Comparison of ENCODE assay signal across 20 cellular contexts in genomic region chr1:244113532-244114320, GRCh38.
DNase-seq lines count a peak whose midpoint lies in the region; ATAC-seq and TF ChIP-seq lines count a peak whose summit lies in the region.
"Had no signal": no experiment of that assay in that cellular context is flagged by ENCODE, and none has a peak within 500 bp of the region (broad histone marks: within the 10 kb centered on the region; RNA-seq: fewer than 3 reads in every experiment).

No MANE protein-coding gene starts in this region.

- in situ Hi-C loops in IMR-90 (cut with MboI; ENCODE audit: low sequenced_read_pairs), result no loop called here
- in situ Hi-C loops in ACHN (cut with HindIII; ENCODE audit: low pct_ligation_motif_present, low pct_unique_long_range_greater_than_20kb, low sequenced_read_pairs), result no loop called here

- no peaks in the 10 kb centered on the region for H3K9me3 ChIP-seq in IMR-90 (ENCODE audit: control insufficient read depth, insufficient read depth, low read length)
- no peaks in the 10 kb centered on the region for H3K9me3 ChIP-seq in WERI-Rb-1 (ENCODE audit: severe bottlenecking)
- H3K9me3 ChIP-seq: BE2C had no signal

- no peaks in the 10 kb centered on the region for H3K4me1 ChIP-seq in IMR-90 (ENCODE audit: control insufficient read depth, insufficient read depth, low read length)

- no peak overlapping the region for H4K8ac ChIP-seq in IMR-90 (ENCODE audit: low read depth in 2 of 2, low read length in 2 of 2)

- H3K9me3 Mint-ChIP-seq in mesothelial cell of epicardium, result peaks cover 4% of the 10 kb centered on the region
- H3K9me3 Mint-ChIP-seq: activated naive CD8-positive, alpha-beta T cell treated with anti-CD3 and anti-CD28 coated beads, Interleukin-2, amount 10 ng/mL, durations not matched to agents 7 days and 5 days had no signal

- no peak for TF ChIP-seq POLR2A in IMR-90 (IDR thresholded peaks at IDR 0.05; ENCODE audit: low read depth, low read length)

- no peaks in the 10 kb centered on the region for H3K36me3 ChIP-seq in IMR-90 (ENCODE audit: control insufficient read depth, insufficient read depth, low read length)
- no peaks in the 10 kb centered on the region for H3K36me3 ChIP-seq in WERI-Rb-1
- H3K36me3 ChIP-seq: BE2C, cardiac muscle cell had no signal

- H3K4me1 Mint-ChIP-seq in mesothelial cell of epicardium, result peaks cover 51% of the 10 kb centered on the region
- H3K4me1 Mint-ChIP-seq: activated naive CD8-positive, alpha-beta T cell treated with anti-CD3 and anti-CD28 coated beads, Interleukin-2, amount 10 ng/mL, durations not matched to agents 7 days and 5 days; naive thymus-derived CD4-positive, alpha-beta T cell had no signal

- H3K14ac ChIP-seq in IMR-90 (replicated peaks; ENCODE audit: low read depth, low read length), result no peak overlapping the region

- H3K79me1 ChIP-seq in IMR-90 (ENCODE audit: low read depth in 1 of 2, low read length in 2 of 2), result no peaks in the 10 kb centered on the region

- H3K27ac Mint-ChIP-seq in mesothelial cell of epicardium, result peak overlapping the region; percentile 66
- H3K27ac Mint-ChIP-seq: activated naive CD8-positive, alpha-beta T cell treated with anti-CD3 and anti-CD28 coated beads, Interleukin-2, amount 10 ng/mL, durations not matched to agents 7 days and 5 days; GM23338; naive thymus-derived CD4-positive, alpha-beta T cell had no signal

- no peak for TF ChIP-seq RAD21 in IMR-90 (IDR thresholded peaks at IDR 0.05; ENCODE audit: low read length)

- H3K4me2 ChIP-seq in IMR-90 (ENCODE audit: low read depth, low read length), result no peak overlapping the region
- H3K4me2 ChIP-seq: GM23338 had no signal

- no peaks in the 10 kb centered on the region for H3K36me3 Mint-ChIP-seq in mesothelial cell of epicardium
- H3K36me3 Mint-ChIP-seq: activated naive CD8-positive, alpha-beta T cell treated with anti-CD3 and anti-CD28 coated beads, Interleukin-2, amount 10 ng/mL, durations not matched to agents 7 days and 5 days; naive thymus-derived CD4-positive, alpha-beta T cell had no signal

- POLR2A ChIA-PET in IMR-90 (lab: Charles Lee; ENCODE audit: unreplicated experiment), result no interaction called here

- H3K23ac ChIP-seq in IMR-90 (ENCODE audit: low read depth, low read length), result no peak overlapping the region

- no peak overlapping the region for H3K18ac ChIP-seq in IMR-90 (ENCODE audit: low read depth, low read length)

- no peaks in the 10 kb centered on the region; the same call in 1 of the 2 replicates for H3K27me3 ChIP-seq in IMR-90 (ENCODE audit: control insufficient read depth, insufficient read depth, low read length)
- H3K27me3 ChIP-seq in WERI-Rb-1 (ENCODE audit: insufficient read depth, low read depth, severe bottlenecking), result no peaks in the 10 kb centered on the region
- H3K27me3 ChIP-seq: BE2C, cardiac muscle cell had no signal

- TF ChIP-seq CTCF in IMR-90 (conservative IDR thresholded peaks at IDR 0.05; ENCODE audit: low read depth, low read length), result no peak
- no peak for TF ChIP-seq CTCF in mesothelial cell of epicardium (IDR thresholded peaks at IDR 0.05; ENCODE audit: unreplicated experiment)
- TF ChIP-seq CTCF in WERI-Rb-1 (IDR thresholded peaks at IDR 0.05; ENCODE audit: low read depth, low read length), result no peak

- CTCF ChIA-PET in IMR-90 (lab: Yijun Ruan, JAX), result interaction anchor here (0.6 kb wide), 1 partner anchor 160 kb away, joined by 3 read pairs; no protein-coding TSS in a partner anchor

- BruUV-seq in IMR-90 (replicated peaks; lab: Mats Ljungman, UMichigan), result no TSS peak

- intact Hi-C loops in IMR-90 (cut with micrococcal nuclease), result no loop called here

- H2BK5ac ChIP-seq in IMR-90 (ENCODE audit: low read depth, low read length, poor library complexity, severe bottlenecking), result no peak overlapping the region

- H2BK15ac ChIP-seq in IMR-90 (ENCODE audit: low read depth, low read length), result no peak overlapping the region; the same call in 2 of the 3 replicates

- H3K9me1 ChIP-seq in IMR-90 (ENCODE audit: insufficient read depth, low read length), result no peaks in the 10 kb centered on the region; the same call in 1 of the 2 replicates

- H4K5ac ChIP-seq in IMR-90 (ENCODE audit: low read depth, low read length), result no peak overlapping the region

- no peak overlapping the region for H3K4me3 ChIP-seq in IMR-90 (ENCODE audit: insufficient read depth, low read depth, low read length)
- no peak overlapping the region for H3K4me3 ChIP-seq in WERI-Rb-1 (ENCODE audit: low read depth, low read length)
- H3K4me3 ChIP-seq: cardiac muscle cell, GM23338 had no signal

- 17% methylated on average over 1 of the region's 6 CpGs; no CpG with 5 or more reads in 1 of the 2 experiments for WGBS in IMR-90 (ENCODE audit: extremely low coverage in 2 of 2, insufficient read length in 1 of 2), 2 experiments

- no peaks in the 10 kb centered on the region for H4K20me1 ChIP-seq in IMR-90 (ENCODE audit: insufficient read depth, low read length)

- no peak overlapping the region for H3K4me3 Mint-ChIP-seq in mesothelial cell of epicardium
- H3K4me3 Mint-ChIP-seq: activated naive CD8-positive, alpha-beta T cell treated with anti-CD3 and anti-CD28 coated beads, Interleukin-2, amount 10 ng/mL, durations not matched to agents 7 days and 5 days; GM23338; naive thymus-derived CD4-positive, alpha-beta T cell had no signal

- no peak overlapping the region for H2AK9ac ChIP-seq in IMR-90 (replicated peaks; ENCODE audit: low read depth, low read length, poor library complexity)

- no peak overlapping the region for H3K4ac ChIP-seq in IMR-90 (ENCODE audit: low read depth, low read length)

- DNase-seq in Daoy (ENCODE audit: low read depth), result peak; percentile 30
- DNase-seq in IMR-90, result peak; percentile 15
- peak; percentile 62 for DNase-seq in astrocyte of the hippocampus (ENCODE audit: low read depth, low spot score)
- DNase-seq in mesothelial cell of epicardium (ENCODE audit: low spot score in 2 of 2, unreplicated experiment in 2 of 2), result no peak
- DNase-seq in WERI-Rb-1, result no peak
- no peak for DNase-seq in hippocampal formation (lab: John Stamatoyannopoulos, UW)
- DNase-seq in activated CD8-positive, alpha-beta memory T cell treated with anti-CD3 and anti-CD28 coated beads, Interleukin-2, amount 50 U/mL, for 48 hours, result no peak
- no peak for DNase-seq in ACHN
- DNase-seq: activated CD4-positive, CD25-positive, alpha-beta regulatory T cell treated with anti-CD3 and anti-CD28 coated beads, Interleukin-2, amount 50 U/mL, for 72 hours; activated naive CD8-positive, alpha-beta T cell treated with anti-CD3 and anti-CD28 coated beads, Interleukin-2, amount 10 ng/mL, durations not matched to agents 7 days and 5 days; BE2C; head of caudate nucleus; MM.1S; naive thymus-derived CD4-positive, alpha-beta T cell; NCI-H1694 treated with DMSO at 0.1 percent for 48 hours; stimulated activated CD4-positive, alpha-beta T cell treated with anti-CD3 and anti-CD28 coated beads, Interleukin-4, amount 100 ng/mL, for 1 hour; T-helper 9 cell had no signal

- no peak overlapping the region for H3K56ac ChIP-seq in IMR-90 (ENCODE audit: extremely low read depth, insufficient read depth, low read length)

- H2BK120ac ChIP-seq in IMR-90 (ENCODE audit: low read depth, low read length), result no peak overlapping the region; the same call in 1 of the 2 replicates

- ATAC-seq in IMR-90 (ENCODE audit: low read depth), result no peak
- ATAC-seq: esophagus mucosa; GM23338; naive thymus-derived CD4-positive, alpha-beta T cell had no signal

- H3K27me3 Mint-ChIP-seq in mesothelial cell of epicardium (ENCODE audit: low read depth), result no peaks in the 10 kb centered on the region

- H3K9ac ChIP-seq in IMR-90 (ENCODE audit: low read depth, low read length), result no peak overlapping the region

- H4K91ac ChIP-seq in IMR-90 (ENCODE audit: insufficient read depth, low read depth, low read length), result no peak overlapping the region

- H2AK5ac ChIP-seq in IMR-90 (ENCODE audit: low read depth, low read length), result no peak overlapping the region

- dilution Hi-C loops in IMR-90 (cut with HindIII; ENCODE audit: low sequenced_read_pairs, unreplicated experiment), result no loop called here

- H2AFZ ChIP-seq in IMR-90 (replicated peaks; ENCODE audit: low read length, poor library complexity), result no peak overlapping the region
- H2AFZ ChIP-seq: GM23338 had no signal

- no peak overlapping the region; the same call in 1 of the 2 replicates for H2BK20ac ChIP-seq in IMR-90 (ENCODE audit: low read depth, low read length)

- H3K27ac ChIP-seq in IMR-90 (ENCODE audit: insufficient read depth, low read length) (no peak overlapping the region), WERI-Rb-1 (no peak overlapping the region)
- H3K27ac ChIP-seq: cardiac muscle cell had no signal

TF ChIP-seq in IMR-90, 13 proteins besides CTCF, POLR2A, EP300 and RAD21 (continues in another document):
- TF ChIP-seq CEBPB (IDR thresholded peaks at IDR 0.05; ENCODE audit: low read depth, low read length) (no peak), FOS (IDR thresholded peaks at IDR 0.05; ENCODE audit: low read depth, low read length) (no peak), SMC3 (IDR thresholded peaks at IDR 0.05; ENCODE audit: low read depth, low read length) (no peak), CHD1 (IDR thresholded peaks at IDR 0.05; ENCODE audit: low read depth, low read length) (no peak), RFX5 (IDR thresholded peaks at IDR 0.05; ENCODE audit: low read depth, low read length) (no peak), NFE2L2 (IDR thresholded peaks at IDR 0.05; ENCODE audit: low read depth, low read length) (no peak), MAFK (IDR thresholded peaks at IDR 0.05; ENCODE audit: low read depth, low read length) (no peak), RCOR1 (IDR thresholded peaks at IDR 0.05; ENCODE audit: insufficient replicate concordance, low read length) (no peak), MXI1 (IDR thresholded peaks at IDR 0.05; ENCODE audit: borderline replicate concordance, low read depth, low read length) (no peak), BHLHE40 (IDR thresholded peaks at IDR 0.05; ENCODE audit: low read depth, low read length) (no peak), MAZ (IDR thresholded peaks at IDR 0.05; ENCODE audit: borderline replicate concordance, low read depth, low read length) (no peak)
- TF ChIP-seq, protein P1, sequence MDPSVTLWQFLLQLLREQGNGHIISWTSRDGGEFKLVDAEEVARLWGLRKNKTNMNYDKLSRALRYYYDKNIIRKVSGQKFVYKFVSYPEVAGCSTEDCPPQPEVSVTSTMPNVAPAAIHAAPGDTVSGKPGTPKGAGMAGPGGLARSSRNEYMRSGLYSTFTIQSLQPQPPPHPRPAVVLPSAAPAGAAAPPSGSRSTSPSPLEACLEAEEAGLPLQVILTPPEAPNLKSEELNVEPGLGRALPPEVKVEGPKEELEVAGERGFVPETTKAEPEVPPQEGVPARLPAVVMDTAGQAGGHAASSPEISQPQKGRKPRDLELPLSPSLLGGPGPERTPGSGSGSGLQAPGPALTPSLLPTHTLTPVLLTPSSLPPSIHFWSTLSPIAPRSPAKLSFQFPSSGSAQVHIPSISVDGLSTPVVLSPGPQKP (IDR thresholded peaks at IDR 0.05; ENCODE audit: borderline replicate concordance, low read depth, low read length), result no peak

Comparison
In these comparisons a context has a peak if more than half of its experiments do, and no peak if none do; other contexts are left out.
1. DNase-seq: peak in Daoy (single experiment), IMR-90 (single experiment) and astrocyte of the hippocampus (single experiment); none in mesothelial cell of epicardium (0 of 2), WERI-Rb-1 (single experiment), hippocampal formation (0 of 2), activated CD8-positive, alpha-beta memory T cell treated with anti-CD3 and anti-CD28 coated beads, Interleukin-2, amount 50 U/mL, for 48 hours (single experiment) and ACHN (single experiment).